Comparison of ENCODE assay signal across 20 cellular contexts in the genomic region with DNA sequence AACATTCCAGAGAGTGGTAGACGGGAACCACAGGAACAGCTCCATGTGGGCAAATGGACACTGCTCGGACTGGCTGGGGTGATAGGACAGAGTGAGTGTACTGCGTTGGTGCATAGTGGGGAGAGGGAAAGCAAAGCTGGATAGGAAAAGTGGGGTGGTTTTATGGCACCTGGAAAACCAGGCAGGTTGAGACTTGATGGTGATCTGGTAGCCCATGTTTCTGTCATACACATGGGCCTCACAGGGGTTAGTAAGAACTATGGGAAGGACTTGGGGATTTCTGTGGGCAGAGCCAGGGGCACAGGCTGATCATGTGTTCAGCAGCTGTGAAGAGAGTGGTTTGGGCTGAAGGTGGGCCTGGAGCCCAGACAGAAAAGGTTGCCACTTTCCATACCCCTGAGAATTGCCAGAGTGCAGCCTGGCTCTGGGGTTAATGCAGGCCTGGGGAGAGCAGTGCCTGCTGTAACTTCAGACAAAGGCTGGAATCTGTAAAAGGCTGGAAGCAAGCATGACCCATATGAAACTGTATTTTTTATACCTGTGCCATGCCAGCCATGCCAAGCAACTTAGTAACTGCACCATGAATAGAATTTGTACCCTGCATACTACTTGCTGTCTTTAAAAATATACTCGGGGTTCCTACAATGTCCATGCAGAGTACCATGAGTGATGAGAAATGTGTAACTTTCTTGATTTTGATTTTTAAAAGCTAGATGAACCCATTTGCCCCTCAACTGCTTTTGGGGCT. TPM values are rescaled to one million over a fixed set of nuclear protein-coding genes. Genes with fewer than 3 reads are reported as not detected.
DNase-seq lines count a peak whose midpoint lies in the region; ATAC-seq and TF ChIP-seq lines count a peak whose summit lies in the region.
"Had no signal": no experiment of that assay in that cellular context is flagged by ENCODE, and none has a peak within 500 bp of the region (broad histone marks: within the 10 kb centered on the region; RNA-seq: fewer than 3 reads in every experiment).

No MANE protein-coding gene starts in this region.

- H3K27ac ChIP-seq in heart left ventricle (peak overlapping the region in 6 of 12 donors; percentile 0 to 51 (median 18)), gastrocnemius medialis (peak overlapping the region; percentile 63 to 73 (median 67))
- H3K27ac ChIP-seq: A549, left lung, pancreas, tibial artery had no signal

- peak overlapping the region; percentile 67 for H3K27ac Mint-ChIP-seq in activated CD8-positive, alpha-beta T cell treated with anti-CD3 and anti-CD28 coated beads for 36 hours
- no peak overlapping the region for H3K27ac Mint-ChIP-seq in activated CD8-positive, alpha-beta T cell treated with anti-CD3 and anti-CD28 coated beads, Interleukin-2, amount 10 ng/mL, durations not matched to agents 7 days and 5 days
- H3K27ac Mint-ChIP-seq in T-cell = peak overlapping the region; percentile 2 to 56

- H3K27me3 ChIP-seq in heart left ventricle = no peaks in the 10 kb centered on the region
- H3K27me3 ChIP-seq in gastrocnemius medialis = no peaks in the 10 kb centered on the region
- H3K27me3 ChIP-seq: left lung, pancreas, tibial artery had no signal

- no peak for TF ChIP-seq CTCF in activated CD8-positive, alpha-beta T cell treated with anti-CD3 and anti-CD28 coated beads for 36 hours (IDR thresholded peaks at IDR 0.05)
- TF ChIP-seq CTCF in heart left ventricle (IDR thresholded peaks at IDR 0.05) (no peak), gastrocnemius medialis (IDR thresholded peaks at IDR 0.05 in 4 of 5, conservative IDR thresholded peaks at IDR 0.05 in 1 of 5) (no peak)

- TF ChIP-seq POLR2A in heart left ventricle (IDR thresholded peaks at IDR 0.05) (no peak), gastrocnemius medialis (IDR thresholded peaks at IDR 0.05) (no peak)

- ATAC-seq in activated CD8-positive, alpha-beta T cell treated with anti-CD3 and anti-CD28 coated beads for 36 hours = no peak
- no peak for ATAC-seq in activated CD8-positive, alpha-beta T cell treated with anti-CD3 and anti-CD28 coated beads, Interleukin-2, amount 10 ng/mL, durations not matched to agents 7 days and 5 days
- ATAC-seq in T-cell (replicated peaks in 1 of 4) = no peak
- ATAC-seq in heart left ventricle = peak; percentile 27 to 86 (median 53)
- peak in 1 of 2 donors; percentile 37 for ATAC-seq in gastrocnemius medialis
- ATAC-seq in GM19397 (IDR thresholded peaks at IDR 0.05; ENCODE audit: unreplicated experiment) = no peak
- ATAC-seq: A549, left lung, pancreas had no signal

- peaks cover 24% of the 10 kb centered on the region for H3K4me1 Mint-ChIP-seq in activated CD8-positive, alpha-beta T cell treated with anti-CD3 and anti-CD28 coated beads for 36 hours (ENCODE audit: low read depth)
- H3K4me1 Mint-ChIP-seq in activated CD8-positive, alpha-beta T cell treated with anti-CD3 and anti-CD28 coated beads, Interleukin-2, amount 10 ng/mL, durations not matched to agents 7 days and 5 days (ENCODE audit: low read depth) = peaks cover 13% of the 10 kb centered on the region
- H3K4me1 Mint-ChIP-seq in T-cell = peaks cover 4 to 17% (median 10%) of the 10 kb centered on the region in 3 donors

- 78 to 88% (median 87%) methylated on average over 4 of the region's 4 CpGs for WGBS in heart left ventricle, 4 donors

- peaks cover 18% of the 10 kb centered on the region for H3K36me3 Mint-ChIP-seq in activated CD8-positive, alpha-beta T cell treated with anti-CD3 and anti-CD28 coated beads for 36 hours (ENCODE audit: low read depth)
- peaks cover 16% of the 10 kb centered on the region for H3K36me3 Mint-ChIP-seq in activated CD8-positive, alpha-beta T cell treated with anti-CD3 and anti-CD28 coated beads, Interleukin-2, amount 10 ng/mL, durations not matched to agents 7 days and 5 days (ENCODE audit: low read depth)
- peaks cover 36% of the 10 kb centered on the region for H3K36me3 Mint-ChIP-seq in T-cell

- H3K4me3 ChIP-seq in heart left ventricle = no peak overlapping the region
- H3K4me3 ChIP-seq in gastrocnemius medialis = no peak overlapping the region
- H3K4me3 ChIP-seq: A549, left lung, pancreas, smooth muscle cell, tibial artery had no signal

- in situ Hi-C loops in gastrocnemius medialis (cut with MboI; ENCODE audit: low sequenced_read_pairs in 4 of 4) = no loop called here

- no peaks in the 10 kb centered on the region for H3K9me3 Mint-ChIP-seq in activated CD8-positive, alpha-beta T cell treated with anti-CD3 and anti-CD28 coated beads for 36 hours
- no peaks in the 10 kb centered on the region for H3K9me3 Mint-ChIP-seq in activated CD8-positive, alpha-beta T cell treated with anti-CD3 and anti-CD28 coated beads, Interleukin-2, amount 10 ng/mL, durations not matched to agents 7 days and 5 days (ENCODE audit: insufficient read depth)
- H3K9me3 Mint-ChIP-seq in T-cell = no peaks in the 10 kb centered on the region

- intact Hi-C loops in activated CD8-positive, alpha-beta T cell treated with anti-CD3 and anti-CD28 coated beads for 36 hours (cut with micrococcal nuclease) = no loop called here
- intact Hi-C loops in heart left ventricle (cut with DNase I) = no loop called here
- intact Hi-C loops in gastrocnemius medialis (cut with DNase I; ENCODE audit: low total_unique reads) = no loop called here

- no peak for DNase-seq in activated CD8-positive, alpha-beta T cell treated with anti-CD3 and anti-CD28 coated beads for 36 hours
- DNase-seq in activated CD8-positive, alpha-beta T cell treated with anti-CD3 and anti-CD28 coated beads, Interleukin-2, amount 10 ng/mL, durations not matched to agents 7 days and 5 days = no peak
- DNase-seq in T-cell = no peak
- peak in 1 of 5 donors; percentile 36 for DNase-seq in heart left ventricle
- no peak for DNase-seq in gastrocnemius medialis
- DNase-seq in NCI-H1930 (lab: John Stamatoyannopoulos, UW) = no peak
- no peak for DNase-seq in HCEC 1CT
- DNase-seq: activated CD4-positive, alpha-beta T cell treated with anti-CD3 and anti-CD28 coated beads for 4 hours; activated T-cell treated with anti-CD3 and anti-CD28 coated beads, Interleukin-2, amount 50 U/mL, for 48 hours; foreskin melanocyte; IMR-90; left lung; NCI-H2029 treated with DMSO at 0.1 percent for 48 hours; pancreas; SIG-M5; tibial artery had no signal

- H3K4me3 Mint-ChIP-seq in activated CD8-positive, alpha-beta T cell treated with anti-CD3 and anti-CD28 coated beads for 36 hours = no peak overlapping the region
- no peak overlapping the region for H3K4me3 Mint-ChIP-seq in activated CD8-positive, alpha-beta T cell treated with anti-CD3 and anti-CD28 coated beads, Interleukin-2, amount 10 ng/mL, durations not matched to agents 7 days and 5 days
- H3K4me3 Mint-ChIP-seq in T-cell = no peak overlapping the region
- H3K4me3 Mint-ChIP-seq: CD14-positive monocyte had no signal

- H3K4me1 ChIP-seq in heart left ventricle = peaks cover 0 to 48% (median 38%) of the 10 kb centered on the region in 12 donors
- peaks cover 34 to 50% of the 10 kb centered on the region in 2 donors for H3K4me1 ChIP-seq in gastrocnemius medialis
- H3K4me1 ChIP-seq: tibial artery had no signal

- H3K36me3 ChIP-seq in heart left ventricle (peaks cover 0 to 30% (median 21%) of the 10 kb centered on the region in 9 donors), gastrocnemius medialis (peaks cover 0 to 4% of the 10 kb centered on the region in 2 donors)

- POLR2A ChIA-PET in activated CD8-positive, alpha-beta T cell treated with anti-CD3 and anti-CD28 coated beads for 36 hours (lab: Charles Lee) = interaction anchor here (1.1 kb wide), 2 partner anchors 11 to 39 kb away, joined by 3 read pairs; no protein-coding TSS in a partner anchor
- POLR2A ChIA-PET in activated CD8-positive, alpha-beta T cell treated with anti-CD3 and anti-CD28 coated beads, Interleukin-2, amount 10 ng/mL, durations not matched to agents 7 days and 5 days (lab: Charles Lee) = interaction anchor here (0.6 kb wide), 1 partner anchor 220 kb away, joined by 3 read pairs; no protein-coding TSS in a partner anchor
- POLR2A ChIA-PET in T-cell (lab: Charles Lee) = no interaction called here

- H3K9me3 ChIP-seq in heart left ventricle (no peaks in the 10 kb centered on the region), gastrocnemius medialis (no peaks in the 10 kb centered on the region)
- H3K9me3 ChIP-seq: A549, left lung, pancreas, tibial artery had no signal

- no peaks in the 10 kb centered on the region for H3K27me3 Mint-ChIP-seq in activated CD8-positive, alpha-beta T cell treated with anti-CD3 and anti-CD28 coated beads for 36 hours
- no peaks in the 10 kb centered on the region for H3K27me3 Mint-ChIP-seq in activated CD8-positive, alpha-beta T cell treated with anti-CD3 and anti-CD28 coated beads, Interleukin-2, amount 10 ng/mL, durations not matched to agents 7 days and 5 days (ENCODE audit: low read depth)
- H3K27me3 Mint-ChIP-seq in T-cell = no peaks in the 10 kb centered on the region

- CTCF ChIA-PET in activated CD8-positive, alpha-beta T cell treated with anti-CD3 and anti-CD28 coated beads for 36 hours (lab: Charles Lee) = interaction anchor here (0.7 kb wide), 1 partner anchor 15 kb away, joined by 4 read pairs; no protein-coding TSS in a partner anchor
- CTCF ChIA-PET in activated CD8-positive, alpha-beta T cell treated with anti-CD3 and anti-CD28 coated beads, Interleukin-2, amount 10 ng/mL, durations not matched to agents 7 days and 5 days (lab: Charles Lee) = interaction anchor here (1.3 kb wide), 1 partner anchor 147 kb away, joined by 3 read pairs; no protein-coding TSS in a partner anchor
- CTCF ChIA-PET in T-cell (lab: Charles Lee) = no interaction called here

RNA-seq across cellular contexts. Expression of gene RPIA, which starts 41.9 kb away (rescaled TPM):
- total RNA-seq in activated CD8-positive, alpha-beta T cell treated with anti-CD3 and anti-CD28 coated beads for 36 hours = 10 to 100 TPM; 79.4 to 81.0 TPM
- 10 to 100 TPM; 47.8 to 51.8 TPM for total RNA-seq in activated CD8-positive, alpha-beta T cell treated with anti-CD3 and anti-CD28 coated beads, Interleukin-2, amount 10 ng/mL, durations not matched to agents 7 days and 5 days
- total RNA-seq in T-cell = 10 to 100 TPM; 23.6 to 30.3 (median 24.0) TPM
- 10 to 100 TPM in 7 of 9 donors, 1 to 10 TPM in 2; 4.1 to 15.3 (median 12.6) TPM for total RNA-seq in heart left ventricle
- polyA plus RNA-seq in heart left ventricle = 10 to 100 TPM; 12.8 to 15.4 TPM
- 1 to 10 TPM; 3.3 to 6.8 (median 5.9) TPM for total RNA-seq in gastrocnemius medialis

Comparison
In these comparisons a context has a peak if more than half of its experiments do, and no peak if none do; other contexts are left out.
1. ATAC-seq: peak in heart left ventricle (4 of 4); none in activated CD8-positive, alpha-beta T cell treated with anti-CD3 and anti-CD28 coated beads for 36 hours (single experiment), activated CD8-positive, alpha-beta T cell treated with anti-CD3 and anti-CD28 coated beads, Interleukin-2, amount 10 ng/mL, durations not matched to agents 7 days and 5 days (single experiment), T-cell (0 of 4) and GM19397 (single experiment).
2. CTCF ChIA-PET loops: an anchor here in activated CD8-positive, alpha-beta T cell treated with anti-CD3 and anti-CD28 coated beads for 36 hours (0.7 kb wide) and activated CD8-positive, alpha-beta T cell treated with anti-CD3 and anti-CD28 coated beads, Interleukin-2, amount 10 ng/mL, durations not matched to agents 7 days and 5 days (1.3 kb wide); none called in T-cell.
3. POLR2A ChIA-PET loops: an anchor here in activated CD8-positive, alpha-beta T cell treated with anti-CD3 and anti-CD28 coated beads for 36 hours (1.1 kb wide) and activated CD8-positive, alpha-beta T cell treated with anti-CD3 and anti-CD28 coated beads, Interleukin-2, amount 10 ng/mL, durations not matched to agents 7 days and 5 days (0.6 kb wide); none called in T-cell.